In the genomic region with DNA sequence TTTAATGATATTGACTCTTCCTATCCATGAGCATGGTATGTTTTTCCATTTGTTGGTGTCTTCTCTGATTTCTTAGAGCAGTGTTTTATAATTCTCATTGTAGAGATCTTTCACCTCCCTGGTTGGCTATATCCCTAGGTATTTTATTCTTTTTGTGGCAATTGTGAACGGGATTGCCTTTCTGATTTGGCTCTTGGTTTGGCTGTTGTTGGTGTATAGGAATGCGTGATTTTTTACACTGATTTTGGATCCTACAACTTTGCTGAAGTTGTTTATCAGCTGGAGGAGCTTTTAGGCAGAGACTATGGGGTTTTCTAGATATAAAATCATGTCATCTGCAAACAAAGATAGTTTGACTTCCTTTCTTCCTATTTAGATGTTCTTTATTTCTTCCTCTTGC, we compare ENCODE assay signal across 3 cellular contexts. TPM values are rescaled to one million over a fixed set of nuclear protein-coding genes. Genes with fewer than 3 reads are reported as not detected.
"Had no signal": no experiment of that assay in that cellular context is flagged by ENCODE, and none has a peak within 500 bp of the region (broad histone marks: within the 10 kb centered on the region; RNA-seq: fewer than 3 reads in every experiment).

No MANE protein-coding gene starts in this region.

RNA-seq across cellular contexts. Expression of gene PIK3CG, which starts 33.9 kb away (rescaled TPM):
- total RNA-seq: PC-3 had no signal
- polyA plus RNA-seq: cardiac muscle cell, SK-N-SH had no signal
